1 cellular context compared by ENCODE assay signal in the genomic region with DNA sequence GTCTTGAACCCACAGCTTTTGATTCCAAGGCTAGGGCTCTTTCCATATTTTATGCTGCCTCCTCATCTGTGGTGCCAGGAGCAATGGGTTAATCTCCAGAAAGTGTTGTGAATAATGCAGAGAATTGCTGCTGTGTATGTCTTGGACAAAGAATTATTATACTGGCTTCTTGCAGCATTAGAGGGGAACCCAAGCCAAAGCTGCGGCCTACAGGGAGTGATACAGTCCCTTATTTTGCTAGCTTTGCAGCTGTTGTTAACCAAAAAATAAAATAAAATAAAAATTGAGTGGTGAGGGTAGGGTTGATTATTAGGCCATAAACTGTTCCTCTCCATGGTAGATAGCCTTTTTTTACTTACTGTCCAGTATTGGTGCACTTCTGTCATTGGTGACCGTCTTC.
TF ChIP-seq lines count a peak whose summit lies in the region.

No MANE protein-coding gene starts in this region.

TF ChIP-seq in HEK293T, 16 proteins besides CTCF, POLR2A, EP300 and RAD21:
- no peak for TF ChIP-seq BHLHE40 (IDR thresholded peaks at IDR 0.05; ENCODE audit: borderline replicate concordance)
- no peak for TF ChIP-seq FOXA1 (IDR thresholded peaks at IDR 0.05)
- TF ChIP-seq LEF1 (IDR thresholded peaks at IDR 0.05; ENCODE audit: borderline replicate concordance) = no peak
